Comparison of ENCODE assay signal across 2 cellular contexts in the genomic region with DNA sequence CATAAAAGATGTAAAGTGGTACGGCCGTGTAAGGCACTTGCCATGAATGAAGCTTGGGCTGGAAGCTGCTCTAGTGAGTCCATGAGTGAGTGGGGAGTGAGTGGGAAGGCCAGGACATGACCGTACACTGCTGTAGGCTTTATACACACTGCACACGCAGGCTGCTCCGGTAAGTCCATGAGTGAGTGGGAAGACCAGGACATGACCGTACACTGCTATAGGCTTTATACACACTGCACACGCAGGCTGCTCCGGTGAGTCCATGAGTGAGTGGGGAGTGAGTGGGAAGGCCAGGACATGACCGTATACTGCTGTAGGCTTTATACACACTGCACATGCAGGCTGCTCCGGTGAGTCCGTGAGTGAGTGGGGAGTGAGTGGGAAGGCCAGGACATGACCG. TPM values are rescaled to one million over a fixed set of nuclear protein-coding genes. Genes with fewer than 3 reads are reported as not detected.
"Had no signal": no experiment of that assay in that cellular context is flagged by ENCODE, and none has a peak within 500 bp of the region (broad histone marks: within the 10 kb centered on the region; RNA-seq: fewer than 3 reads in every experiment).

No MANE protein-coding gene starts in this region.

RNA-seq across cellular contexts. Expression of a gene that starts 26.2 kb away (rescaled TPM):
- total RNA-seq: OCI-LY7, PC-9 had no signal
